ENCODE assay signal across 30 cellular contexts in the genomic region with DNA sequence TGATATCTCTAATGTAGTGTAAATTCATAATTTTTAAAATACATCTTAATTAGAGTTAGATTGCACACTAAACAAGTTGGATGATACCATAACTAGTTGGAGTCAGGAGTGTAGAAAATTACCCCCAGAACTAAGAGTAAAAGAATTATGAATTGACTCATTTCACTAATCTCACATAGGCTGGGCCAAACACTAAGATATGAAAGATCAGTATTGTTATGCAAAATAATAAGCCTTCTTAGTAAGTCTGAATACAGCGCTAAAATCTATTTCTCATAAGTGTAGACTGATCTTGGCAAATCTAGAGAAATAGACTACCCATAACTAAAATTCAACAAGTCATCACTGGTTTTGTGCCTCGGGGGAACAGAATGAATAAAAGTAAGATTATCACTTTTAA.
"Had no signal": no experiment of that assay in that cellular context is flagged by ENCODE, and none has a peak within 500 bp of the region (broad histone marks: within the 10 kb centered on the region; RNA-seq: fewer than 3 reads in every experiment).

No MANE protein-coding gene starts in this region.

- H3K9me3 ChIP-seq: ascending aorta had no signal

- FAIRE-seq: bronchial epithelial cell, TTC549 had no signal

- H3K36me3 ChIP-seq: ascending aorta, cardiac muscle cell had no signal

- H3K27me3 ChIP-seq: ascending aorta, cardiac muscle cell had no signal

- DNase-seq: activated B cell treated with CpG ODN at 0.5 μM for 24 hours; activated CD4-positive, alpha-beta memory T cell treated with anti-CD3 and anti-CD28 coated beads, Interleukin-2, amount 10 ng/mL, durations not matched to agents 7 days and 5 days; activated CD4-positive, alpha-beta T cell treated with anti-CD3 and anti-CD28 coated beads for 4 hours; activated CD4-positive, alpha-beta T cell treated with anti-CD3 and anti-CD28 coated beads, Interleukin-2, amount 10 ng/mL, durations not matched to agents 7 days and 5 days; activated CD4-positive, alpha-beta T cell treated with anti-CD3 and anti-CD28 coated beads, Interleukin-2, amount 50 U/mL, for 48 hours; activated CD4-positive, CD25-positive, alpha-beta regulatory T cell treated with anti-CD3 and anti-CD28 coated beads, Interleukin-2, amount 50 U/mL, for 72 hours; activated CD8-positive, alpha-beta memory T cell treated with anti-CD3 and anti-CD28 coated beads for 24 hours; activated CD8-positive, alpha-beta memory T cell treated with anti-CD3 and anti-CD28 coated beads, Interleukin-2, amount 10 ng/mL, durations not matched to agents 7 days and 5 days; activated CD8-positive, alpha-beta memory T cell treated with anti-CD3 and anti-CD28 coated beads, Interleukin-2, amount 50 U/mL, for 48 hours; activated CD8-positive, alpha-beta T cell treated with anti-CD3 and anti-CD28 coated beads, Interleukin-2, amount 10 ng/mL, durations not matched to agents 7 days and 5 days; activated effector memory CD4-positive, alpha-beta T cell treated with Interleukin-2 at 50 U/mL for 16 hours; activated gamma-delta T cell; activated naive CD4-positive, alpha-beta T cell treated with anti-CD3 and anti-CD28 coated beads, Interleukin-2, amount 10 ng/mL, durations not matched to agents 7 days and 5 days; activated naive CD4-positive, alpha-beta T cell treated with Interleukin-2 at 50 U/mL for 16 hours; activated naive CD8-positive, alpha-beta T cell treated with anti-CD3 and anti-CD28 coated beads, Interleukin-2, amount 10 ng/mL, durations not matched to agents 7 days and 5 days; activated naive CD8-positive, alpha-beta T cell treated with anti-CD3 and anti-CD28 coated beads, Interleukin-2, amount 50 U/mL, for 24 hours; activated T-cell treated with anti-CD3 and anti-CD28 coated beads, Interleukin-2, amount 50 U/mL, for 24 hours; activated T-cell treated with anti-CD3 and anti-CD28 coated beads, Interleukin-2, amount 50 U/mL, for 48 hours; amygdala; anterior cingulate cortex; caudate nucleus; cerebellar nuclear complex; T-cell; T-helper 17 cell; T1000 had no signal

- H3K4me3 ChIP-seq: ascending aorta, cardiac muscle cell had no signal

- H3K27ac ChIP-seq: ascending aorta, cardiac muscle cell, VCaP had no signal

- ATAC-seq: activated CD8-positive, alpha-beta memory T cell treated with anti-CD3 and anti-CD28 coated beads, Interleukin-2, amount 10 ng/mL, durations not matched to agents 7 days and 5 days; activated CD8-positive, alpha-beta T cell treated with anti-CD3 and anti-CD28 coated beads, Interleukin-2, amount 10 ng/mL, durations not matched to agents 7 days and 5 days; activated naive CD8-positive, alpha-beta T cell treated with anti-CD3 and anti-CD28 coated beads, Interleukin-2, amount 50 U/mL, for 24 hours; T-cell; T-helper 17 cell had no signal

- H3K4me1 ChIP-seq: ascending aorta had no signal
